Comparison of ENCODE assay signal across 15 cellular contexts in the genomic region with DNA sequence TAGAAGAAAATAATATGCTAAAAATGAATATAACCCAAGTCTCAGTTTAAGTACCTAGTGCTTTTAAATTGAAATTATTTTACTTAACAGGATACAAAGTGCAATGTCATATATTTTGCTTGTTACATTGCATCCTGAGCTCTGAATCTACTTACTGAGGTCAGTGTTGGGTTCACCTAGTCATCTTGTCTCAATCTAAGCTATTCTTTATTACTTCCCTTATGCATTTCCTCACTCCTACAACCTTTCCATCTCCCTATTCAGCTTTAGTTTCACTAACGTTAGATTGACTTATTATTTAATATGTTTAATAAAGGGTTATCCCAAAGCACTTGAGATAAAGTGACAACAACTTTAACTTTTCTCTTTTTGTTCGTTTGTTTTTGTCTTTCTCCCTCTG.
DNase-seq lines count a peak whose midpoint lies in the region; ATAC-seq and TF ChIP-seq lines count a peak whose summit lies in the region.
"Had no signal": no experiment of that assay in that cellular context is flagged by ENCODE, and none has a peak within 500 bp of the region (broad histone marks: within the 10 kb centered on the region; RNA-seq: fewer than 3 reads in every experiment).

No MANE protein-coding gene starts in this region.

- H3K4me3 ChIP-seq in choroid plexus epithelial cell (ENCODE audit: low read depth, low read length): no peak overlapping the region
- H3K4me3 ChIP-seq in foreskin fibroblast (ENCODE audit: low read depth in 1 of 2, low read length in 2 of 2): no peak overlapping the region

- DNase-seq in HCEC 1CT: peak; percentile 6
- DNase-seq in choroid plexus epithelial cell (ENCODE audit: low read depth): peak; percentile 2
- peak; percentile 0 to 6 for DNase-seq in foreskin fibroblast
- no peak for DNase-seq in NCI-H1436 treated with DMSO at 0.1 percent for 48 hours (lab: John Stamatoyannopoulos, UW)
- DNase-seq in pons (ENCODE audit: low spot score): no peak
- no peak for DNase-seq in NCI-H82 (lab: John Stamatoyannopoulos, UW)
- DNase-seq: ACHN; BE2C; C1 segment of cervical spinal cord; CD4-positive, CD25-positive, alpha-beta regulatory T cell; CD8-positive, alpha-beta memory T cell; COR-L47; GOT3; H7 had no signal

- no peak for ATAC-seq in HG02885 (IDR thresholded peaks at IDR 0.05; ENCODE audit: poor library complexity, unreplicated experiment)

- TF ChIP-seq CTCF in choroid plexus epithelial cell (conservative IDR thresholded peaks at IDR 0.05; ENCODE audit: low read depth, low read length) (no peak), foreskin fibroblast (IDR thresholded peaks at IDR 0.05; ENCODE audit: low read depth, low read length) (no peak)

Comparison
In these comparisons a context has a peak if more than half of its experiments do, and no peak if none do; other contexts are left out.
1. DNase-seq: peak in HCEC 1CT (single experiment), choroid plexus epithelial cell (single experiment) and foreskin fibroblast (2 of 2); none in NCI-H1436 treated with DMSO at 0.1 percent for 48 hours (single experiment), pons (single experiment) and NCI-H82 (single experiment).